16 cellular contexts compared by ENCODE assay signal in genomic region chr1:223825767-223826461, GRCh38. TPM values are rescaled to one million over a fixed set of nuclear protein-coding genes. Genes with fewer than 3 reads are reported as not detected.
DNase-seq lines count a peak whose midpoint lies in the region; ATAC-seq and TF ChIP-seq lines count a peak whose summit lies in the region.
"Had no signal": no experiment of that assay in that cellular context is flagged by ENCODE, and none has a peak within 500 bp of the region (broad histone marks: within the 10 kb centered on the region; RNA-seq: fewer than 3 reads in every experiment).

No MANE protein-coding gene starts in this region.

- no peaks in the 10 kb centered on the region for H3K9me3 Mint-ChIP-seq in CD4-positive, CD25-positive, alpha-beta regulatory T cell
- no peaks in the 10 kb centered on the region for H3K9me3 Mint-ChIP-seq in activated CD8-positive, alpha-beta T cell treated with anti-CD3 and anti-CD28 coated beads, Interleukin-2, amount 10 ng/mL, durations not matched to agents 7 days and 5 days (ENCODE audit: insufficient read depth)
- H3K9me3 Mint-ChIP-seq in Calu3 (ENCODE audit: low read depth, unreplicated experiment), result no peaks in the 10 kb centered on the region
- H3K9me3 Mint-ChIP-seq: H9 had no signal

- no peak overlapping the region for H3K18ac ChIP-seq in IMR-90 (ENCODE audit: low read depth, low read length)

- no peak overlapping the region for H2AK9ac ChIP-seq in IMR-90 (replicated peaks; ENCODE audit: low read depth, low read length, poor library complexity)

- peaks cover 57% of the 10 kb centered on the region for H4K20me1 ChIP-seq in IMR-90 (ENCODE audit: insufficient read depth, low read length)

- no peak overlapping the region for H2BK20ac ChIP-seq in IMR-90 (ENCODE audit: low read depth, low read length)

- H2AK5ac ChIP-seq in IMR-90 (ENCODE audit: low read depth, low read length), result peak overlapping the region; percentile 12; the same call in 1 of the 2 replicates

- peaks cover 27% of the 10 kb centered on the region for H3K9me1 ChIP-seq in IMR-90 (ENCODE audit: insufficient read depth, low read length)

- no peak overlapping the region for H3K4me3 ChIP-seq in CD4-positive, CD25-positive, alpha-beta regulatory T cell (ENCODE audit: low read depth, low read length)
- H3K4me3 ChIP-seq in IMR-90 (ENCODE audit: insufficient read depth, low read depth, low read length) (no peak overlapping the region), lower lobe of right lung (no peak overlapping the region)
- H3K4me3 ChIP-seq: dorsolateral prefrontal cortex had no signal

- dilution Hi-C loops in IMR-90 (cut with HindIII; ENCODE audit: low sequenced_read_pairs, unreplicated experiment), result no loop called here

- peak overlapping the region in 3 of 4 donors; percentile 18 to 23 (median 22) for H3K4me3 Mint-ChIP-seq in CD4-positive, CD25-positive, alpha-beta regulatory T cell
- no peak overlapping the region for H3K4me3 Mint-ChIP-seq in activated CD8-positive, alpha-beta T cell treated with anti-CD3 and anti-CD28 coated beads, Interleukin-2, amount 10 ng/mL, durations not matched to agents 7 days and 5 days
- no peak overlapping the region for H3K4me3 Mint-ChIP-seq in Calu3 (ENCODE audit: low read depth, unreplicated experiment)
- H3K4me3 Mint-ChIP-seq: H9 had no signal

- no peak overlapping the region for H3K27ac ChIP-seq in CD4-positive, CD25-positive, alpha-beta regulatory T cell (ENCODE audit: insufficient read depth, low read length, poor library complexity, severe bottlenecking)
- H3K27ac ChIP-seq in IMR-90 (ENCODE audit: insufficient read depth, low read length) (no peak overlapping the region), lower lobe of right lung (peak overlapping the region; percentile 25)

- no peaks in the 10 kb centered on the region for H3K27me3 ChIP-seq in CD4-positive, CD25-positive, alpha-beta regulatory T cell (ENCODE audit: control insufficient read depth, insufficient read depth, low read length)
- no peaks in the 10 kb centered on the region for H3K27me3 ChIP-seq in IMR-90 (ENCODE audit: control insufficient read depth, insufficient read depth, low read length)
- no peaks in the 10 kb centered on the region for H3K27me3 ChIP-seq in lower lobe of right lung (ENCODE audit: low read depth)
- H3K27me3 ChIP-seq: dorsolateral prefrontal cortex had no signal

- CTCF ChIA-PET in IMR-90 (lab: Yijun Ruan, JAX), result no interaction called here
- CTCF ChIA-PET in activated CD8-positive, alpha-beta T cell treated with anti-CD3 and anti-CD28 coated beads, Interleukin-2, amount 10 ng/mL, durations not matched to agents 7 days and 5 days (lab: Charles Lee), result no interaction called here
- CTCF ChIA-PET in Calu3 (lab: Charles Lee), result no interaction called here

- H3K79me1 ChIP-seq in IMR-90 (ENCODE audit: low read depth in 1 of 2, low read length in 2 of 2), result peaks cover 37 to 69% of the 10 kb centered on the region in 2 experiments

- peak overlapping the region; percentile 29; the same call in 1 of the 2 replicates for H3K4ac ChIP-seq in IMR-90 (ENCODE audit: low read depth, low read length)

- no peak for TF ChIP-seq RAD21 in IMR-90 (IDR thresholded peaks at IDR 0.05; ENCODE audit: low read length)

- TF ChIP-seq POLR2A in IMR-90 (IDR thresholded peaks at IDR 0.05; ENCODE audit: low read depth, low read length), result no peak

- POLR2A ChIA-PET in IMR-90 (lab: Charles Lee; ENCODE audit: unreplicated experiment), result no interaction called here
- POLR2A ChIA-PET in activated CD8-positive, alpha-beta T cell treated with anti-CD3 and anti-CD28 coated beads, Interleukin-2, amount 10 ng/mL, durations not matched to agents 7 days and 5 days (lab: Charles Lee), result interaction anchor here (4.3 kb wide), 1 partner anchor 20 kb away, joined by 26 read pairs; the partner anchor contains the start of gene TP53BP2

- no peak overlapping the region for H2BK15ac ChIP-seq in IMR-90 (ENCODE audit: low read depth, low read length)

- in situ Hi-C loops in IMR-90 (cut with MboI; ENCODE audit: low sequenced_read_pairs), result no loop called here

- intact Hi-C loops in IMR-90 (cut with micrococcal nuclease), result no loop called here
- intact Hi-C loops in lower lobe of right lung (cut with DNase I), result no loop called here
- intact Hi-C loops in Calu3 (cut with micrococcal nuclease; ENCODE audit: unreplicated experiment), result no loop called here

- H2BK5ac ChIP-seq in IMR-90 (ENCODE audit: low read depth, low read length, poor library complexity, severe bottlenecking), result no peak overlapping the region

- H3K23ac ChIP-seq in IMR-90 (ENCODE audit: low read depth, low read length), result peak overlapping the region; percentile 12

- peak overlapping the region; percentile 15 for H2AFZ ChIP-seq in IMR-90 (replicated peaks; ENCODE audit: low read length, poor library complexity)

- peaks cover 4% of the 10 kb centered on the region for H3K36me3 ChIP-seq in CD4-positive, CD25-positive, alpha-beta regulatory T cell (ENCODE audit: control insufficient read depth, insufficient read depth, low read length)
- H3K36me3 ChIP-seq in IMR-90 (ENCODE audit: control insufficient read depth, insufficient read depth, low read length), result peaks cover 2% of the 10 kb centered on the region; the same call in 1 of the 2 replicates
- peaks cover 5% of the 10 kb centered on the region for H3K36me3 ChIP-seq in lower lobe of right lung

- no peak overlapping the region for H4K5ac ChIP-seq in IMR-90 (ENCODE audit: low read depth, low read length)

- H3K27ac Mint-ChIP-seq in CD4-positive, CD25-positive, alpha-beta regulatory T cell, result peak overlapping the region in 2 of 3 donors; percentile 23 to 73
- H3K27ac Mint-ChIP-seq in activated CD8-positive, alpha-beta T cell treated with anti-CD3 and anti-CD28 coated beads, Interleukin-2, amount 10 ng/mL, durations not matched to agents 7 days and 5 days, result peak overlapping the region; percentile 9
- no peak overlapping the region for H3K27ac Mint-ChIP-seq in Calu3 (ENCODE audit: unreplicated experiment)

- H4K91ac ChIP-seq in IMR-90 (ENCODE audit: insufficient read depth, low read depth, low read length), result no peak overlapping the region

- peak in 1 of 2 donors; percentile 37 for ATAC-seq in CD4-positive, CD25-positive, alpha-beta regulatory T cell (ENCODE audit: low read depth in 2 of 2)
- no peak for ATAC-seq in IMR-90 (ENCODE audit: low read depth)
- ATAC-seq in activated CD8-positive, alpha-beta T cell treated with anti-CD3 and anti-CD28 coated beads, Interleukin-2, amount 10 ng/mL, durations not matched to agents 7 days and 5 days, result peak; percentile 63
- ATAC-seq in lower lobe of right lung, result peak; percentile 77 to 84
- no peak for ATAC-seq in GM19395 (IDR thresholded peaks at IDR 0.05; ENCODE audit: unreplicated experiment)
- no peak for ATAC-seq in HG02571 (IDR thresholded peaks at IDR 0.05; ENCODE audit: unreplicated experiment)
- ATAC-seq in SK-N-SH treated with all-trans-retinoic acid at 6 μM for 48 hours, result no peak

- no peak overlapping the region for H3K56ac ChIP-seq in IMR-90 (ENCODE audit: extremely low read depth, insufficient read depth, low read length)

- peaks cover 25% of the 10 kb centered on the region for H3K4me1 ChIP-seq in CD4-positive, CD25-positive, alpha-beta regulatory T cell (ENCODE audit: control insufficient read depth, insufficient read depth, low read length, poor library complexity, severe bottlenecking)
- H3K4me1 ChIP-seq in IMR-90 (ENCODE audit: control insufficient read depth, insufficient read depth, low read length) (peaks cover 16% of the 10 kb centered on the region), lower lobe of right lung (peaks cover 46% of the 10 kb centered on the region)

- no peak overlapping the region for H2BK120ac ChIP-seq in IMR-90 (ENCODE audit: low read depth, low read length)

- no peak overlapping the region for H4K8ac ChIP-seq in IMR-90 (ENCODE audit: low read depth in 2 of 2, low read length in 2 of 2)

- H3K4me2 ChIP-seq in IMR-90 (ENCODE audit: low read depth, low read length), result no peak overlapping the region

- H3K27me3 Mint-ChIP-seq in CD4-positive, CD25-positive, alpha-beta regulatory T cell, result no peaks in the 10 kb centered on the region
- no peaks in the 10 kb centered on the region for H3K27me3 Mint-ChIP-seq in activated CD8-positive, alpha-beta T cell treated with anti-CD3 and anti-CD28 coated beads, Interleukin-2, amount 10 ng/mL, durations not matched to agents 7 days and 5 days (ENCODE audit: low read depth)
- no peaks in the 10 kb centered on the region for H3K27me3 Mint-ChIP-seq in Calu3 (ENCODE audit: unreplicated experiment)

- no TSS peak for BruUV-seq in IMR-90 (replicated peaks; lab: Mats Ljungman, UMichigan)
- no TSS peak for BruUV-seq in Calu3 (replicated peaks; lab: Mats Ljungman, UMichigan)

- H3K14ac ChIP-seq in IMR-90 (replicated peaks; ENCODE audit: low read depth, low read length), result peak overlapping the region; percentile 54

- TF ChIP-seq CTCF in IMR-90 (conservative IDR thresholded peaks at IDR 0.05; ENCODE audit: low read depth, low read length) (no peak), lower lobe of right lung (IDR thresholded peaks at IDR 0.05) (no peak), Calu3 (IDR thresholded peaks at IDR 0.05; ENCODE audit: unreplicated experiment) (no peak)

- H3K9ac ChIP-seq in IMR-90 (ENCODE audit: low read depth, low read length), result no peak overlapping the region

- H3K36me3 Mint-ChIP-seq in CD4-positive, CD25-positive, alpha-beta regulatory T cell, result peaks cover 3% of the 10 kb centered on the region
- H3K36me3 Mint-ChIP-seq in activated CD8-positive, alpha-beta T cell treated with anti-CD3 and anti-CD28 coated beads, Interleukin-2, amount 10 ng/mL, durations not matched to agents 7 days and 5 days (ENCODE audit: low read depth), result peaks cover 4% of the 10 kb centered on the region
- H3K36me3 Mint-ChIP-seq in Calu3 (ENCODE audit: insufficient read depth, unreplicated experiment), result peaks cover 5% of the 10 kb centered on the region

- H3K4me1 Mint-ChIP-seq in CD4-positive, CD25-positive, alpha-beta regulatory T cell, result peaks cover 57 to 71% (median 61%) of the 10 kb centered on the region in 4 donors
- peaks cover 42% of the 10 kb centered on the region for H3K4me1 Mint-ChIP-seq in activated CD8-positive, alpha-beta T cell treated with anti-CD3 and anti-CD28 coated beads, Interleukin-2, amount 10 ng/mL, durations not matched to agents 7 days and 5 days (ENCODE audit: low read depth)
- peaks cover 53% of the 10 kb centered on the region for H3K4me1 Mint-ChIP-seq in Calu3 (ENCODE audit: low read depth, unreplicated experiment)

- 100% methylated on average over 1 of the region's 8 CpGs; no CpG with 5 or more reads in 1 of the 2 experiments for WGBS in IMR-90 (ENCODE audit: extremely low coverage in 2 of 2, insufficient read length in 1 of 2), 2 experiments

- no peaks in the 10 kb centered on the region for H3K9me3 ChIP-seq in CD4-positive, CD25-positive, alpha-beta regulatory T cell (ENCODE audit: control insufficient read depth in 2 of 2, low read length in 2 of 2)
- H3K9me3 ChIP-seq in IMR-90 (ENCODE audit: control insufficient read depth, insufficient read depth, low read length) (no peaks in the 10 kb centered on the region), lower lobe of right lung (no peaks in the 10 kb centered on the region)

- no peak for DNase-seq in CD4-positive, CD25-positive, alpha-beta regulatory T cell
- DNase-seq in IMR-90, result no peak
- no peak for DNase-seq in activated CD8-positive, alpha-beta T cell treated with anti-CD3 and anti-CD28 coated beads, Interleukin-2, amount 10 ng/mL, durations not matched to agents 7 days and 5 days
- no peak for DNase-seq in lower lobe of right lung
- no peak for DNase-seq in Calu3
- DNase-seq: amniotic stem cell; dorsolateral prefrontal cortex; H9; NCI-H146; NCI-H82; nucleus accumbens; stimulated activated naive CD4-positive, alpha-beta T cell; SW 1271 had no signal

RNA-seq across cellular contexts. Expression of gene TP53BP2, which starts 19.8 kb away (rescaled TPM):
- 93.5 TPM for total RNA-seq in CD4-positive, CD25-positive, alpha-beta regulatory T cell
- 1 to 10 TPM; 7.4 to 8.7 (median 7.9) TPM for polyA plus RNA-seq in CD4-positive, CD25-positive, alpha-beta regulatory T cell
- total RNA-seq in IMR-90 (2012; rRNA removed) (35.0 and 35.8 TPM in 2 replicates), lower lobe of right lung (59.1 TPM), Calu3 (2022) (59.5 and 66.4 TPM in 2 replicates)
- 19.2 and 19.9 TPM in 2 replicates for polyA plus RNA-seq in IMR-90 (2012; rRNA removed)
- polyA plus RNA-seq in IMR-90 (2012; cell fraction: cytosol; rRNA removed), result 9.9 and 11.5 TPM in 2 replicates
- polyA plus RNA-seq in IMR-90 (2012; cell fraction: nucleus; rRNA removed; ENCODE audit: low replicate concordance), result 10.3 and 34.6 TPM in 2 replicates
- 10 to 100 TPM; 31.4 to 35.2 TPM for total RNA-seq in activated CD8-positive, alpha-beta T cell treated with anti-CD3 and anti-CD28 coated beads, Interleukin-2, amount 10 ng/mL, durations not matched to agents 7 days and 5 days

Comparison
In these comparisons a context has a peak if more than half of its experiments do, and no peak if none do; other contexts are left out.
1. ATAC-seq: peak in activated CD8-positive, alpha-beta T cell treated with anti-CD3 and anti-CD28 coated beads, Interleukin-2, amount 10 ng/mL, durations not matched to agents 7 days and 5 days (single experiment) and lower lobe of right lung (2 of 2); none in IMR-90 (single experiment), GM19395 (single experiment), HG02571 (single experiment) and SK-N-SH treated with all-trans-retinoic acid at 6 μM for 48 hours (single experiment).
2. H3K4me3 Mint-ChIP-seq: peak in CD4-positive, CD25-positive, alpha-beta regulatory T cell (3 of 4); none in activated CD8-positive, alpha-beta T cell treated with anti-CD3 and anti-CD28 coated beads, Interleukin-2, amount 10 ng/mL, durations not matched to agents 7 days and 5 days (single experiment) and Calu3 (single experiment).